Comparison of ENCODE assay signal across 8 cellular contexts in the genomic region with DNA sequence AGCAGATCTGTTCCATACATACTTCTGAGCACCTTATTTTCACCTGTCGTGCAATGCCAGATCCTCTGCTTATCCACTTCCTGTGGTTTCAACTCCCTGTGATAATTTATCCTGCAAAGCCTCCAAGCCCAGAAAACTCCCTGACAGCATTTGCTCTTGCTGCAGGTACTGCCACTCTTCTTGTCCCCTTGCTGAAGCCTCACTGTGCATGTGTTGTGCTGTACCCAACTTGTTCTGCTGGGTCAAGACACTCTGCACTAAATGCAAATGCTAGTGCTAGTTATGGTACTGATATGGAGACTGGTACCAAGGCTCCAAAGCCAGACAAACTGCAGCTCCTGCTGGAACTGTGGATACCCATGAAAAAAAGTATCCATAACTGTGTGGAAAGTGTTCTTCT.
"Had no signal": no experiment of that assay in that cellular context is flagged by ENCODE, and none has a peak within 500 bp of the region (broad histone marks: within the 10 kb centered on the region; RNA-seq: fewer than 3 reads in every experiment).

No MANE protein-coding gene starts in this region.

- ATAC-seq: GM12878 had no signal

- H3K4me3 ChIP-seq: GM12878 had no signal

- FAIRE-seq: G401.6, GM12878, GM12891, GM12892, GM18507, GM19239 had no signal

- DNase-seq: GDM1, GF-D8 had no signal
